Comparison of ENCODE assay signal across 18 cellular contexts in the genomic region with DNA sequence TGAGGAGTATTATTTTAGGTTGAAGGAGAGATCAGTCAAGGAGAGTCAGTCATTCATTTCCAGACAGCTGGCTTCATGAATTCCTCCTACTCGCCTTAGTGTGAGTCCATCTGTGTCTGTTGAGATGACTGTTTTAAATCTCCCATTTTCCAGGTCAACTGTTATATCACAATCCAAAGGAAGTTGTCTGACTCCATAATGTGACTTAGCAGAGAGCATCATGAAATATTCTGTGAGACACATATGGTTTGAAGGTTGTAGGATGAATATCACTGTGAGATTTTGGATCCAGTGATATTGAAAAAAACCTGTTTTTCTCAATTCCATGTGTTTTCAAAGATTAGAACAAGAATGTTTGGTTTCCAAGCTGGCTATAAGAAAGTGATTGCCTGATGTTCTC.
"Had no signal": no experiment of that assay in that cellular context is flagged by ENCODE, and none has a peak within 500 bp of the region (broad histone marks: within the 10 kb centered on the region; RNA-seq: fewer than 3 reads in every experiment).

No MANE protein-coding gene starts in this region.

- H3K36me3 Mint-ChIP-seq: immature natural killer cell, mesothelial cell of epicardium had no signal

- H3K4me1 Mint-ChIP-seq: immature natural killer cell had no signal

- DNase-seq: dermis blood vessel endothelial cell; dorsolateral prefrontal cortex; effector CD4-positive, alpha-beta T cell; effector memory CD4-positive, alpha-beta T cell; foreskin keratinocyte; heart left ventricle; hypothalamus; immature natural killer cell; left cardiac atrium; left lung; left ventricle myocardium superior; lower lobe of right lung; mesenchymal stem cell had no signal

- H3K4me3 ChIP-seq: coronary artery, dorsolateral prefrontal cortex, esophagus muscularis mucosa, gastroesophageal sphincter, heart left ventricle, hepatocyte, left lung, lower lobe of right lung had no signal

- H3K4me3 Mint-ChIP-seq: immature natural killer cell, mesothelial cell of epicardium had no signal

- ATAC-seq: foreskin keratinocyte, gastroesophageal sphincter, heart left ventricle, left cardiac atrium, left lung, left ventricle myocardium superior, lower lobe of right lung had no signal

- H3K27me3 ChIP-seq: dorsolateral prefrontal cortex, esophagus muscularis mucosa, foreskin keratinocyte, gastroesophageal sphincter, heart left ventricle, hepatocyte, left lung had no signal

- H3K4me1 ChIP-seq: gastroesophageal sphincter, heart left ventricle, left lung, lower lobe of right lung had no signal

- H3K9me3 ChIP-seq: esophagus muscularis mucosa, gastroesophageal sphincter, left lung had no signal

- H3K27ac Mint-ChIP-seq: immature natural killer cell, mesothelial cell of epicardium had no signal

- H3K36me3 ChIP-seq: esophagus muscularis mucosa, gastroesophageal sphincter, heart left ventricle, left lung, lower lobe of right lung had no signal

- H3K27ac ChIP-seq: coronary artery, esophagus muscularis mucosa, foreskin keratinocyte, gastroesophageal sphincter, heart left ventricle, hepatocyte, left lung, lower lobe of right lung had no signal
